Comparison of ENCODE assay signal across 12 cellular contexts in the genomic region with DNA sequence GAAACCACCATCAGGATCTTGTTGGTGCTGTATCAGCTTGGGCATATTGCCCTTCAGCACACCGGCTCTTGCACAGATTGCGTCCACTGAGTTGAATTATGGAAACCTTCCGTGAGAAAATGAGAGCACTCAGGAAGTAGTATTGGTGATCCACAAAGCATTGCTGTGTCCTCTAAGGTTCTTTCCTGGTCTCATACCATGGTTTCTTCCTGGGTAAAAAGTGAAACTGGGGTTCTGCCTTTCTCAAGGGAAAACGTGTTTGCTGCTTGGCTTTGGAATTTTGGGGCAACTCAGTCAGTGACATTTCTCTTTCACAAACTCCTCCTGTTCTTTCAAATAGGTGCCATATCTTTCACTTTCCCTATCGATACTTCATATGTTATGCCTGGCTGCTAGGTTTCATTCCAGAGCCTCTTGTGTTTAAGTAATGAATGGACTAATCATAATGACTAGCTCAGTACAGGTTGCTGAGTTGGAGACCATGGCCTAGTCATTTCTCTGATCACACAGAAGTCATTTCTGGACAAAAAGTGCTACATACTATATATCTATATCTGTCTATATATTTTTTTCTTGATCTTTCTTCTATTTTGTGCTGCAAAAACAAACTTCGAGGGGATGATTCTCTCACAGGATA.
DNase-seq lines count a peak whose midpoint lies in the region; ATAC-seq and TF ChIP-seq lines count a peak whose summit lies in the region.
"Had no signal": no experiment of that assay in that cellular context is flagged by ENCODE, and none has a peak within 500 bp of the region (broad histone marks: within the 10 kb centered on the region; RNA-seq: fewer than 3 reads in every experiment).

No MANE protein-coding gene starts in this region.

- peak in 1 of 2 donors; percentile 16 for ATAC-seq in CD4-positive, CD25-positive, alpha-beta regulatory T cell (ENCODE audit: low read depth in 2 of 2)
- peak; percentile 48 for ATAC-seq in GM19023 (IDR thresholded peaks at IDR 0.05; ENCODE audit: unreplicated experiment)
- peak; percentile 25 for ATAC-seq in HG03108 (IDR thresholded peaks at IDR 0.05; ENCODE audit: unreplicated experiment)
- no peak for ATAC-seq in omental fat pad (ENCODE audit: low FRiP score)
- ATAC-seq in HG02571 (IDR thresholded peaks at IDR 0.05; ENCODE audit: unreplicated experiment): no peak
- no peak for ATAC-seq in HG03139 (IDR thresholded peaks at IDR 0.05; ENCODE audit: unreplicated experiment)

- no peaks in the 10 kb centered on the region for H3K27me3 ChIP-seq in CD4-positive, CD25-positive, alpha-beta regulatory T cell (ENCODE audit: control insufficient read depth, insufficient read depth, low read length)
- H3K27me3 ChIP-seq: testis had no signal

- peak in 1 of 3 donors; percentile 33 for DNase-seq in CD4-positive, CD25-positive, alpha-beta regulatory T cell
- DNase-seq in omental fat pad (ENCODE audit: low spot score) (no peak), putamen (ENCODE audit: low spot score) (no peak)
- DNase-seq: activated CD4-positive, alpha-beta T cell treated with anti-CD3 and anti-CD28 coated beads for 48 hours; C1 segment of cervical spinal cord; foreskin fibroblast; testis had no signal

- H3K36me3 ChIP-seq in CD4-positive, CD25-positive, alpha-beta regulatory T cell (ENCODE audit: control insufficient read depth, insufficient read depth, low read length): no peaks in the 10 kb centered on the region

- peak overlapping the region; percentile 1 to 74 (median 57) for H3K4me3 Mint-ChIP-seq in CD4-positive, CD25-positive, alpha-beta regulatory T cell
- no peak overlapping the region for H3K4me3 Mint-ChIP-seq in brain

- peak overlapping the region; percentile 65 to 93 (median 87) for H3K27ac Mint-ChIP-seq in CD4-positive, CD25-positive, alpha-beta regulatory T cell
- H3K27ac Mint-ChIP-seq in brain: peak overlapping the region in 3 of 5 experiments; percentile 19 to 99 (median 59)

- H3K4me3 ChIP-seq in CD4-positive, CD25-positive, alpha-beta regulatory T cell (ENCODE audit: low read depth, low read length): peak overlapping the region; percentile 68
- H3K4me3 ChIP-seq: testis had no signal

- no peaks in the 10 kb centered on the region for H3K9me3 ChIP-seq in CD4-positive, CD25-positive, alpha-beta regulatory T cell (ENCODE audit: control insufficient read depth in 2 of 2, low read length in 2 of 2)
- H3K9me3 ChIP-seq: testis had no signal

- H3K27me3 Mint-ChIP-seq in CD4-positive, CD25-positive, alpha-beta regulatory T cell: no peaks in the 10 kb centered on the region
- H3K27me3 Mint-ChIP-seq in brain: peaks cover 3% of the 10 kb centered on the region

- H3K4me1 ChIP-seq in CD4-positive, CD25-positive, alpha-beta regulatory T cell (ENCODE audit: control insufficient read depth, insufficient read depth, low read length, poor library complexity, severe bottlenecking): peaks cover 36% of the 10 kb centered on the region

- TF ChIP-seq CTCF in brain (conservative IDR thresholded peaks at IDR 0.05): no peak
- no peak for TF ChIP-seq CTCF in omental fat pad (IDR thresholded peaks at IDR 0.05)

- H3K4me1 Mint-ChIP-seq in CD4-positive, CD25-positive, alpha-beta regulatory T cell: peaks cover 30 to 72% (median 45%) of the 10 kb centered on the region in 4 donors
- H3K4me1 Mint-ChIP-seq in brain: peaks cover 69% of the 10 kb centered on the region

- peak overlapping the region; percentile 61 for H3K27ac ChIP-seq in CD4-positive, CD25-positive, alpha-beta regulatory T cell (ENCODE audit: insufficient read depth, low read length, poor library complexity, severe bottlenecking)
- H3K27ac ChIP-seq: testis had no signal

- no peaks in the 10 kb centered on the region for H3K36me3 Mint-ChIP-seq in CD4-positive, CD25-positive, alpha-beta regulatory T cell
- H3K36me3 Mint-ChIP-seq in brain: no peaks in the 10 kb centered on the region

- H3K9me3 Mint-ChIP-seq in CD4-positive, CD25-positive, alpha-beta regulatory T cell: peaks cover 0 to 6% (median 0%) of the 10 kb centered on the region in 7 donors
- peaks cover 5 to 15% (median 7%) of the 10 kb centered on the region in 5 experiments for H3K9me3 Mint-ChIP-seq in brain

Comparison
In these comparisons a context has a peak if more than half of its experiments do, and no peak if none do; other contexts are left out.
1. ATAC-seq: peak in GM19023 (single experiment) and HG03108 (single experiment); none in omental fat pad (single experiment), HG02571 (single experiment) and HG03139 (single experiment).
2. H3K4me3 Mint-ChIP-seq: peak in CD4-positive, CD25-positive, alpha-beta regulatory T cell (4 of 4); none in brain (0 of 5).